8 cellular contexts compared by ENCODE assay signal in the genomic region with DNA sequence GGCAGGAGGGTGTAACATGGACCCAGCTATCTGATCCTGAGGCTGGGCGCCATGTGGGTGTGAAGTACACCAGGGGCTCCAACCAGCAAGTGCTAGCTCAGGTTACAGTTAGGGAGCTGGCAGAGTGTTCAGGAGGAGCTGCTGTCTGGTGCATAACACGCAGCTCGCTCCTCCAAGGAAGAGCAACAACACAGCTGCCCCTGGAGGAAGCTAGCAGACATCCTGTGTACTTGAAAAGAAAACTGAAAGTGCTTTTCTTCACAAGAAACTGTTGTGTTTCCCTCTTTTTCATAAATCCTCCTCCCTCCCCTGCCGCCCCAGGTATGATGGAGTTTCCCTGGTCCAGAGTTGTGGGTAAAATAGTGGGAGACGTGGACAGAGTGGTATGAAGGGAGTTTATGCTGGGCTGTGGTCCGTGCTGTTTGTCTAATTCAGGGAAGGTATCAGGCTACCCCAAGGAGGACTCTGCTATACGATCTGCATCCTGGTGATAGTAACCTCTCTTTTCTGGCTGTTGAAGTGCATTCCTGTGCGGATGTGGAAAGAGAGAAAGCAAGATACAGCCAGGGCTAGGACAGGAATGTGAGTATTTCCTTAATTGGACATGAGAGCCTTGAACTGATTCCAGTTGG. TPM values are rescaled to one million over a fixed set of nuclear protein-coding genes. Genes with fewer than 3 reads are reported as not detected.
DNase-seq lines count a peak whose midpoint lies in the region; ATAC-seq and TF ChIP-seq lines count a peak whose summit lies in the region.

No MANE protein-coding gene starts in this region.

- peak overlapping the region; percentile 85 for H4K8ac ChIP-seq in mesenchymal stem cell (ENCODE audit: low read length)

- DNase-seq in AG09309 (ENCODE audit: low read depth) (no peak), SK-N-MC (ENCODE audit: low read depth, low spot score) (no peak), mesenchymal stem cell (peak; percentile 78), upper lobe of right lung (no peak), cerebellar cortex (ENCODE audit: low spot score) (no peak)
- no peak for DNase-seq in central memory CD8-positive, alpha-beta T cell (ENCODE audit: low spot score in 2 of 2)

- no peaks in the 10 kb centered on the region for H3K27me3 Mint-ChIP-seq in central memory CD8-positive, alpha-beta T cell

- H3K4me2 ChIP-seq in mesenchymal stem cell (ENCODE audit: low read length, poor library complexity, severe bottlenecking): peak overlapping the region; percentile 75

- H3K4me1 ChIP-seq in mesenchymal stem cell (ENCODE audit: control insufficient read depth, insufficient read depth, low read depth, low read length): peaks cover 5% of the 10 kb centered on the region
- H3K4me1 ChIP-seq in upper lobe of right lung: peaks cover 20% of the 10 kb centered on the region

- peak overlapping the region; percentile 54 to 89 for H3K18ac ChIP-seq in mesenchymal stem cell (ENCODE audit: low read depth in 1 of 2, low read length in 2 of 2)

- no peaks in the 10 kb centered on the region for H3K79me1 ChIP-seq in mesenchymal stem cell (replicated peaks; ENCODE audit: low read length, poor library complexity, severe bottlenecking)

- peak overlapping the region; percentile 67 for H4K91ac ChIP-seq in mesenchymal stem cell (ENCODE audit: low read length)

- H3K27ac ChIP-seq in SK-N-MC: peak overlapping the region; percentile 89
- H3K27ac ChIP-seq in mesenchymal stem cell (ENCODE audit: low read length, poor library complexity, severe bottlenecking): peak overlapping the region; percentile 75
- peak overlapping the region; percentile 82 for H3K27ac ChIP-seq in upper lobe of right lung

- peak overlapping the region; percentile 98 for H3K27ac Mint-ChIP-seq in central memory CD8-positive, alpha-beta T cell (ENCODE audit: low read depth)

- H3K4me3 Mint-ChIP-seq in central memory CD8-positive, alpha-beta T cell: peak overlapping the region; percentile 91

- H3K4me1 Mint-ChIP-seq in central memory CD8-positive, alpha-beta T cell: peaks cover 73% of the 10 kb centered on the region

- H3K4me3 ChIP-seq in AG09309 (ENCODE audit: control insufficient read depth, low read depth, low read length) (peak overlapping the region; percentile 8; the same call in 1 of the 2 replicates), SK-N-MC (peak overlapping the region; percentile 34; the same call in 1 of the 2 replicates), mesenchymal stem cell (ENCODE audit: insufficient read depth in 1 of 2, low read depth in 1 of 2, low read length in 2 of 2) (peak overlapping the region in 1 of 2 experiments; percentile 71), upper lobe of right lung (peak overlapping the region; percentile 43)

- H2BK5ac ChIP-seq in mesenchymal stem cell (ENCODE audit: low read depth, low read length, poor library complexity, severe bottlenecking): no peak overlapping the region

- H3K4ac ChIP-seq in mesenchymal stem cell (ENCODE audit: low read depth in 1 of 2, low read length in 2 of 2): peak overlapping the region; percentile 68 to 69

- TF ChIP-seq CTCF in AG09309 (IDR thresholded peaks at IDR 0.05; ENCODE audit: control insufficient read depth, insufficient read depth, low read depth, low read length, missing control alignments): no peak
- no peak for TF ChIP-seq CTCF in upper lobe of right lung (IDR thresholded peaks at IDR 0.05)

- 26% methylated on average over 8 of the region's 8 CpGs for WGBS in mesenchymal stem cell

- H3K9ac ChIP-seq in SK-N-MC (ENCODE audit: insufficient read length): peak overlapping the region; percentile 59
- H3K9ac ChIP-seq in mesenchymal stem cell (ENCODE audit: low read length): peak overlapping the region; percentile 69

- peak overlapping the region; percentile 66 to 90 for H2BK12ac ChIP-seq in mesenchymal stem cell (ENCODE audit: low read length in 2 of 2)

- H3K9me3 ChIP-seq in SK-N-MC (ENCODE audit: low read depth, low read length) (no peaks in the 10 kb centered on the region), mesenchymal stem cell (ENCODE audit: control insufficient read depth, low read length) (no peaks in the 10 kb centered on the region), upper lobe of right lung (no peaks in the 10 kb centered on the region)

- H3K27me3 ChIP-seq in mesenchymal stem cell (ENCODE audit: control insufficient read depth in 1 of 2, insufficient read depth in 1 of 2, low read length in 2 of 2): peaks cover 29 to 38% of the 10 kb centered on the region in 2 experiments
- no peaks in the 10 kb centered on the region for H3K27me3 ChIP-seq in upper lobe of right lung

- H3K9me3 Mint-ChIP-seq in central memory CD8-positive, alpha-beta T cell: no peaks in the 10 kb centered on the region

- H3K14ac ChIP-seq in mesenchymal stem cell (ENCODE audit: low read length in 2 of 2): no peak overlapping the region

- peak overlapping the region; percentile 18 for H2AK5ac ChIP-seq in mesenchymal stem cell (ENCODE audit: low read length, severe bottlenecking)

- peak; percentile 64 for ATAC-seq in GM18873 (IDR thresholded peaks at IDR 0.05; ENCODE audit: low FRiP score, unreplicated experiment)
- ATAC-seq in HG03342 (IDR thresholded peaks at IDR 0.05; ENCODE audit: unreplicated experiment): peak; percentile 60
- peak; percentile 70 for ATAC-seq in central memory CD8-positive, alpha-beta T cell (replicated peaks; ENCODE audit: extremely low read depth, poor library complexity, severe bottlenecking)
- ATAC-seq in upper lobe of right lung: peak; percentile 67

- peaks cover 12% of the 10 kb centered on the region for H3K36me3 Mint-ChIP-seq in central memory CD8-positive, alpha-beta T cell (ENCODE audit: insufficient read depth)

- H3K23ac ChIP-seq in mesenchymal stem cell (ENCODE audit: low read length in 2 of 2): peak overlapping the region in 1 of 2 experiments; percentile 78

- peak overlapping the region; percentile 73 for H2AFZ ChIP-seq in mesenchymal stem cell (ENCODE audit: low read depth, low read length)

- no peak overlapping the region for H2BK15ac ChIP-seq in mesenchymal stem cell (ENCODE audit: low read depth, poor library complexity, severe bottlenecking)

- intact Hi-C loops in upper lobe of right lung (cut with DNase I): no loop called here

- peak overlapping the region; percentile 64 for H2BK120ac ChIP-seq in mesenchymal stem cell (ENCODE audit: low read depth, low read length)

- H3K36me3 ChIP-seq in SK-N-MC (ENCODE audit: insufficient read depth, low read length) (no peaks in the 10 kb centered on the region), mesenchymal stem cell (ENCODE audit: control insufficient read depth in 1 of 2, insufficient read depth in 2 of 2, low read depth in 1 of 2, low read length in 2 of 2) (no peaks in the 10 kb centered on the region), upper lobe of right lung (no peaks in the 10 kb centered on the region)

RNA-seq across cellular contexts. Expression of a gene that starts 6.1 kb away (rescaled TPM):
- 76.4 TPM for polyA plus RNA-seq in mesenchymal stem cell (2013, experiment 1 of 2)
- 77.4 TPM for polyA plus RNA-seq in mesenchymal stem cell (2013, experiment 2 of 2)
- total RNA-seq in upper lobe of right lung: 272 TPM
